ENCODE assay signal across 16 cellular contexts in the genomic region with DNA sequence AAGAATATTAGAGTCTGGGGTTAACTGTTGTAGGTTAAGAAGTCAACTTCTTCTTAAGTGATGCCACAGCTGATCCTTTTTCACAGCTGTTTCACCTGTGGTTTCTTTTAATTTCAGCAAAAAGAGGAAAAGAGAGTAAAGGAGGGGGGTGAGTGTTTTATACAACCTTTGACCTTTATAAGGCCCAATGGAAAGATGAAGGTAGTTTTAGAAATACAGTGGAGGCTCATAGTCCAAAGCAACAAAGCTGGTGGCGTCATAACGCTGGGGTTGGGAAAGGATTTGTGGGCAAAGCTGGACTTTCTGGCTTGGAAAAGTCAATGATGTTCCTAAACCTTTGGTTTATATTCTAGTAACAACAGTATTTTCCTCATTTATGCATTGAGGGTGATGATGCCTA.
"Had no signal": no experiment of that assay in that cellular context is flagged by ENCODE, and none has a peak within 500 bp of the region (broad histone marks: within the 10 kb centered on the region; RNA-seq: fewer than 3 reads in every experiment).

No MANE protein-coding gene starts in this region.

- H3K27me3 Mint-ChIP-seq: brain had no signal

- H3K4me1 ChIP-seq: uterus had no signal

- ATAC-seq: gastroesophageal sphincter, pancreas, right cardiac atrium had no signal

- H3K9me3 Mint-ChIP-seq: brain, nephron had no signal

- H3K27ac Mint-ChIP-seq: brain, nephron had no signal

- H3K27ac ChIP-seq: epithelial cell of prostate, gastroesophageal sphincter, heart left ventricle, neutrophil, pancreas, testis, uterus had no signal

- H3K36me3 ChIP-seq: neutrophil, uterus had no signal

- H3K9me3 ChIP-seq: gastroesophageal sphincter, heart left ventricle, neutrophil, pancreas, testis, uterus had no signal

- H3K4me3 ChIP-seq: gastroesophageal sphincter, heart left ventricle, testis, uterus had no signal

- DNase-seq: activated CD4-positive, alpha-beta T cell treated with anti-CD3 and anti-CD28 coated beads for 1 hour; activated gamma-delta T cell treated with Interleukin-2 at 50 U/mL for 16 hours; aorta; heart left ventricle; mesenchymal stem cell; pancreas; right cardiac atrium; stimulated activated CD4-positive, alpha-beta T cell treated with anti-CD3 and anti-CD28 coated beads, Interleukin-1b, Interleukin-23, amount 100 ng/mL, for 48 hours; testis; uterus had no signal

- H3K27me3 ChIP-seq: gastroesophageal sphincter, heart left ventricle, neutrophil, pancreas, testis, uterus had no signal

- FAIRE-seq: islet of Langerhans, pancreas had no signal

- H3K4me3 Mint-ChIP-seq: brain, nephron had no signal

- H3K4me1 Mint-ChIP-seq: brain had no signal
